ENCODE assay signal across 10 cellular contexts in genomic region chr6:34671362-34671761, GRCh38. TPM values are rescaled to one million over a fixed set of nuclear protein-coding genes. Genes with fewer than 3 reads are reported as not detected.
DNase-seq lines count a peak whose midpoint lies in the region; ATAC-seq, FAIRE-seq and TF ChIP-seq lines count a peak whose summit lies in the region.
"Had no signal": no experiment of that assay in that cellular context is flagged by ENCODE, and none has a peak within 500 bp of the region (broad histone marks: within the 10 kb centered on the region; RNA-seq: fewer than 3 reads in every experiment).

No MANE protein-coding gene starts in this region.

- TF ChIP-seq CTCF in left ventricle myocardium inferior (IDR thresholded peaks at IDR 0.05; ENCODE audit: borderline replicate concordance) (no peak), right lobe of liver (IDR thresholded peaks at IDR 0.05) (no peak)

- no peaks in the 10 kb centered on the region for H3K36me3 Mint-ChIP-seq in activated naive CD4-positive, alpha-beta T cell treated with anti-CD3 and anti-CD28 coated beads, Interleukin-2, amount 50 U/mL, for 72 hours

- H3K4me3 ChIP-seq in left ventricle myocardium inferior (no peak overlapping the region), right lobe of liver (no peak overlapping the region)

- intact Hi-C loops in left ventricle myocardium inferior (cut with micrococcal nuclease) (no loop called here), Right ventricle myocardium inferior (cut with DNase I) (no loop called here), right lobe of liver (cut with DNase I) (no loop called here)

- H3K27ac Mint-ChIP-seq in activated naive CD4-positive, alpha-beta T cell treated with anti-CD3 and anti-CD28 coated beads, Interleukin-2, amount 50 U/mL, for 72 hours = peak overlapping the region; percentile 86 to 89

- peak overlapping the region; percentile 67 for H3K27ac ChIP-seq in left ventricle myocardium inferior (replicated peaks)
- H3K27ac ChIP-seq in right lobe of liver = peak overlapping the region; percentile 38 to 56 (median 46)

- 50% methylated on average over 1 of the region's 1 CpG for WGBS in right lobe of liver (ENCODE audit: insufficient coverage, low coverage, low lambda C conversion rate, missing lambda C conversion rate)

- no peaks in the 10 kb centered on the region for H3K27me3 ChIP-seq in left ventricle myocardium inferior (ENCODE audit: low read depth)
- H3K27me3 ChIP-seq in right lobe of liver = no peaks in the 10 kb centered on the region

- FAIRE-seq in frontal cortex (lab: Jason Lieb, UNC) = no peak
- FAIRE-seq: D721Med had no signal

- ATAC-seq in Right ventricle myocardium inferior (no peak), right lobe of liver (no peak), HG03045 (IDR thresholded peaks at IDR 0.05; ENCODE audit: unreplicated experiment) (no peak), GM19397 (IDR thresholded peaks at IDR 0.05; ENCODE audit: unreplicated experiment) (no peak), GM21381 (IDR thresholded peaks at IDR 0.05; ENCODE audit: unreplicated experiment) (no peak)
- ATAC-seq in activated naive CD4-positive, alpha-beta T cell treated with anti-CD3 and anti-CD28 coated beads, Interleukin-2, amount 50 U/mL, for 72 hours = no peak

- TF ChIP-seq POLR2A in right lobe of liver (IDR thresholded peaks at IDR 0.05) = no peak

- DNase-seq in left ventricle myocardium inferior = no peak
- DNase-seq in Right ventricle myocardium inferior (ENCODE audit: missing footprints) = no peak
- DNase-seq in activated naive CD4-positive, alpha-beta T cell treated with anti-CD3 and anti-CD28 coated beads, Interleukin-2, amount 50 U/mL, for 72 hours (ENCODE audit: low spot score in 2 of 2) = no peak
- no peak for DNase-seq in right lobe of liver
- DNase-seq in frontal cortex (ENCODE audit: low spot score in 2 of 2) = no peak
- DNase-seq: NCI-H2081 had no signal

- H3K36me3 ChIP-seq in left ventricle myocardium inferior = no peaks in the 10 kb centered on the region
- H3K36me3 ChIP-seq in right lobe of liver = no peaks in the 10 kb centered on the region

- H3K9me3 Mint-ChIP-seq in activated naive CD4-positive, alpha-beta T cell treated with anti-CD3 and anti-CD28 coated beads, Interleukin-2, amount 50 U/mL, for 72 hours = no peaks in the 10 kb centered on the region

- H3K4me1 ChIP-seq in left ventricle myocardium inferior (peaks cover 52% of the 10 kb centered on the region), right lobe of liver (peaks cover 0 to 74% (median 34%) of the 10 kb centered on the region in 4 donors)

- H3K9me3 ChIP-seq in left ventricle myocardium inferior (replicated peaks) (no peaks in the 10 kb centered on the region), right lobe of liver (no peaks in the 10 kb centered on the region)

RNA-seq across cellular contexts. Expression of gene ILRUN, which starts 25.2 kb away (rescaled TPM):
- 132 TPM for total RNA-seq in left ventricle myocardium inferior
- total RNA-seq in Right ventricle myocardium inferior = 143 TPM
- total RNA-seq in activated naive CD4-positive, alpha-beta T cell treated with anti-CD3 and anti-CD28 coated beads, Interleukin-2, amount 50 U/mL, for 72 hours = 10 to 100 TPM; 53.3 to 64.1 TPM
- total RNA-seq in right lobe of liver = 10 to 100 TPM; 55.5 to 89.1 (median 67.1) TPM
- total RNA-seq in frontal cortex = 21.2 TPM
